Comparison of ENCODE assay signal across 28 cellular contexts in the genomic region with DNA sequence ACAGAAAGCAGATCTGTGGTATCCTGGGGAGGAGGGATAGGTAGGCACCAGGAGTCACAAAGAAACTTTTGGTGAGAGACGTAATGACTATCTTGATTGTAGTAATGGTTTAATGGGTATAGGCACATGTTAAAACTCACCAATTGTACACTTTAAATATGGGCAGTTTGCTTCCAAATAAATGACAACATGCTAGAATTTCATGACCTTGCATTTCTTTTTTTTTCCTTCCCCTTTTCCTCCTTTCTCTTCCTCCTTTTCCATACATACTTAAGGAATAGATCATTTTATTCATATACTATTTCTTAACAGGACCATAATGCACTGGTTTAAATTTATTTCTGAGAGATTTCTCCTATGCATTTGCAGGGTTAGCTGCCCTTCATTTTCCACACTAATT.
"Had no signal": no experiment of that assay in that cellular context is flagged by ENCODE, and none has a peak within 500 bp of the region (broad histone marks: within the 10 kb centered on the region; RNA-seq: fewer than 3 reads in every experiment).

No MANE protein-coding gene starts in this region.

- H3K9me3 ChIP-seq: colonic mucosa, esophagus muscularis mucosa, esophagus squamous epithelium, gastrocnemius medialis, gastroesophageal sphincter, heart left ventricle, heart right ventricle had no signal

- H3K27me3 ChIP-seq: colonic mucosa, esophagus muscularis mucosa, esophagus squamous epithelium, foreskin keratinocyte, gastrocnemius medialis, gastroesophageal sphincter, heart left ventricle, heart right ventricle had no signal

- H3K27ac ChIP-seq: colonic mucosa, coronary artery, dorsolateral prefrontal cortex, epithelial cell of prostate, esophagus muscularis mucosa, esophagus squamous epithelium, foreskin keratinocyte, gastrocnemius medialis, gastroesophageal sphincter, heart left ventricle, heart right ventricle had no signal

- H3K4me3 ChIP-seq: colonic mucosa, coronary artery, dorsolateral prefrontal cortex, esophagus muscularis mucosa, esophagus squamous epithelium, gastrocnemius medialis, gastroesophageal sphincter, heart left ventricle, heart right ventricle had no signal

- H3K36me3 ChIP-seq: colonic mucosa, esophagus muscularis mucosa, esophagus squamous epithelium, gastrocnemius medialis, gastroesophageal sphincter, heart left ventricle, heart right ventricle had no signal

- DNase-seq: colonic mucosa; cortex of kidney; dermis blood vessel endothelial cell; dorsolateral prefrontal cortex; effector CD4-positive, alpha-beta T cell; effector CD8-positive, alpha-beta T cell; effector memory CD4-positive, alpha-beta T cell; effector memory CD8-positive, alpha-beta T cell; endodermal cell; erythroblast; esophagus squamous epithelium; foreskin fibroblast; foreskin keratinocyte; foreskin melanocyte; gastrocnemius medialis; glutamatergic neuron; head of caudate nucleus; heart left ventricle; heart right ventricle had no signal

- FAIRE-seq: colon, endometrium, endothelial cell of umbilical vein, frontal cortex had no signal

- H3K4me1 ChIP-seq: colonic mucosa, esophagus muscularis mucosa, esophagus squamous epithelium, foreskin keratinocyte, gastrocnemius medialis, gastroesophageal sphincter, heart left ventricle, heart right ventricle had no signal

- ATAC-seq: effector memory CD8-positive, alpha-beta T cell; esophagus mucosa; foreskin keratinocyte; gastrocnemius medialis; gastroesophageal sphincter; heart left ventricle; heart right ventricle had no signal
